9 cellular contexts compared by ENCODE assay signal in genomic region chr6:13766201-13766634, GRCh38. TPM values are rescaled to one million over a fixed set of nuclear protein-coding genes. Genes with fewer than 3 reads are reported as not detected.
A peak's percentile ranks its signal among the peaks of the same experiment; 100 is the strongest.
DNase-seq lines count a peak whose midpoint lies in the region; ATAC-seq lines count a peak whose summit lies in the region.
"Had no signal": no experiment of that assay in that cellular context is flagged by ENCODE, and none has a peak within 500 bp of the region (broad histone marks: within the 10 kb centered on the region; RNA-seq: fewer than 3 reads in every experiment).

No MANE protein-coding gene starts in this region.

- no peaks in the 10 kb centered on the region for H3K27me3 ChIP-seq in GM23248 (replicated peaks; ENCODE audit: insufficient read depth)

- no peak for ATAC-seq in GM18867 (IDR thresholded peaks at IDR 0.05; ENCODE audit: unreplicated experiment)
- ATAC-seq in GM18861 (IDR thresholded peaks at IDR 0.05; ENCODE audit: unreplicated experiment) = no peak

- peak overlapping the region; percentile 76 for H2AFZ ChIP-seq in GM23248

- DNase-seq in A172 (ENCODE audit: low spot score) (peak; percentile 66), GM23248 (peak; percentile 80), SK-MEL-5 (ENCODE audit: low read depth, low spot score) (peak; percentile 44), fibroblast of the conjunctiva (ENCODE audit: low read depth) (peak; percentile 43), NCI-H1092 (lab: John Stamatoyannopoulos, UW) (no peak), NCI-H187 (lab: John Stamatoyannopoulos, UW) (no peak)
- DNase-seq: hippocampal formation had no signal

- no peaks in the 10 kb centered on the region for H3K9me3 ChIP-seq in GM23248 (ENCODE audit: low read depth)

- no peak overlapping the region for H3K4me3 ChIP-seq in GM23248

- H3K36me3 ChIP-seq in GM23248 (ENCODE audit: low read depth) = no peaks in the 10 kb centered on the region

- 14 to 18% methylated on average over 5 of the region's 5 CpGs for WGBS in GM23248 (ENCODE audit: low coverage in 1 of 2, low lambda C conversion rate in 2 of 2, missing lambda C conversion rate in 2 of 2), 2 experiments

- H3K27ac ChIP-seq in GM23248 = peak overlapping the region; percentile 58

- peak overlapping the region; percentile 47 for H3K4me2 ChIP-seq in GM23248 (ENCODE audit: unreplicated experiment)

- no peaks in the 10 kb centered on the region for H3K9me2 ChIP-seq in GM23248 (ENCODE audit: insufficient read depth)

- in situ Hi-C loops in GM23248 (cut with MboI) (no loop called here), SK-MEL-5 (cut with HindIII; ENCODE audit: low pct_unique_long_range_greater_than_20kb, low sequenced_read_pairs) (no loop called here)

- no peaks in the 10 kb centered on the region for H3K79me2 ChIP-seq in GM23248 (ENCODE audit: insufficient read depth)

- peaks cover 43% of the 10 kb centered on the region for H3K4me1 ChIP-seq in GM23248 (ENCODE audit: insufficient read depth)

- peak overlapping the region; percentile 72 for H3K9ac ChIP-seq in GM23248

- no peaks in the 10 kb centered on the region for H4K20me1 ChIP-seq in GM23248 (ENCODE audit: insufficient read depth)

- H3F3A ChIP-seq in GM23248 (ENCODE audit: insufficient read depth) = peaks cover 33% of the 10 kb centered on the region

RNA-seq across cellular contexts. Expression of gene MCUR1, which starts 48.1 kb away (rescaled TPM):
- 13.9 and 18.7 TPM in 2 replicates for total RNA-seq in A172 (2014; rRNA removed; shearing (Covaris generic))
- total RNA-seq in GM23248 (2014; rRNA removed; shearing (Covaris generic)) = 11.1 and 13.6 TPM in 2 replicates
- 27.9 and 28.3 TPM in 2 replicates for polyA plus RNA-seq in GM23248 (2016; fragmentation: Nextera tagmentation; extraction: Ambion mirVana)
- total RNA-seq in SK-MEL-5 (2014; rRNA removed; shearing (Covaris generic)) = 45.5 and 58.2 TPM in 2 replicates
- 34.1 and 34.8 TPM in 2 replicates for polyA plus RNA-seq in SK-MEL-5 (2015; cell fraction: cytosol; rRNA removed)
- polyA plus RNA-seq in SK-MEL-5 (2015; cell fraction: nucleus; rRNA removed) = 9.8 and 10.9 TPM in 2 replicates

RNA-seq across cellular contexts. Expression of gene RANBP9, which starts 54.6 kb away (rescaled TPM):
- total RNA-seq in A172 (2014; rRNA removed; shearing (Covaris generic)) = 21.8 and 24.6 TPM in 2 replicates
- 28.3 and 29.8 TPM in 2 replicates for total RNA-seq in GM23248 (2014; rRNA removed; shearing (Covaris generic))
- polyA plus RNA-seq in GM23248 (2016; fragmentation: Nextera tagmentation; extraction: Ambion mirVana) = 8.0 and 8.8 TPM in 2 replicates
- total RNA-seq in SK-MEL-5 (2014; rRNA removed; shearing (Covaris generic)) = 27.2 and 30.7 TPM in 2 replicates
- 45.1 and 61.2 TPM in 2 replicates for polyA plus RNA-seq in SK-MEL-5 (2015; cell fraction: cytosol; rRNA removed)
- 40.6 and 41.7 TPM in 2 replicates for polyA plus RNA-seq in SK-MEL-5 (2015; cell fraction: nucleus; rRNA removed)

Comparison
In these comparisons a context has a peak if more than half of its experiments do, and no peak if none do; other contexts are left out.
1. DNase-seq: peak in A172 (single experiment), GM23248 (single experiment), SK-MEL-5 (single experiment) and fibroblast of the conjunctiva (single experiment); none in NCI-H1092 (single experiment) and NCI-H187 (0 of 2).